22 cellular contexts compared by ENCODE assay signal in genomic region chr5:96347502-96348292, GRCh38.
"Had no signal": no experiment of that assay in that cellular context is flagged by ENCODE, and none has a peak within 500 bp of the region (broad histone marks: within the 10 kb centered on the region; RNA-seq: fewer than 3 reads in every experiment).

No MANE protein-coding gene starts in this region.

- H3K27ac ChIP-seq: ascending aorta, brain microvascular endothelial cell, foreskin keratinocyte, heart left ventricle, pancreas, psoas muscle, sigmoid colon, tibial nerve, VCaP had no signal

- H3K36me3 ChIP-seq: ascending aorta, brain microvascular endothelial cell, heart left ventricle, pancreas, sigmoid colon, tibial nerve had no signal

- H3K9me3 Mint-ChIP-seq: activated naive CD4-positive, alpha-beta T cell treated with anti-CD3 and anti-CD28 coated beads for 36 hours; activated naive CD8-positive, alpha-beta T cell treated with anti-CD3 and anti-CD28 coated beads for 36 hours; immature natural killer cell; naive thymus-derived CD4-positive, alpha-beta T cell had no signal

- H3K9me3 ChIP-seq: ascending aorta, heart left ventricle, pancreas, psoas muscle, sigmoid colon, tibial nerve had no signal

- DNase-seq: activated CD4-positive, alpha-beta T cell treated with anti-CD3 and anti-CD28 coated beads for 4 hours; activated CD4-positive, alpha-beta T cell treated with anti-CD3 and anti-CD28 coated beads, Interleukin-2, amount 50 U/mL, for 48 hours; activated CD8-positive, alpha-beta memory T cell treated with anti-CD3 and anti-CD28 coated beads for 24 hours; activated effector memory CD4-positive, alpha-beta T cell treated with Interleukin-2 at 50 U/mL for 16 hours; activated naive CD4-positive, alpha-beta T cell treated with anti-CD3 and anti-CD28 coated beads for 36 hours; activated naive CD8-positive, alpha-beta T cell treated with anti-CD3 and anti-CD28 coated beads for 36 hours; brain microvascular endothelial cell; cortex of kidney; foreskin keratinocyte; heart left ventricle; hypothalamus; immature natural killer cell; midbrain; naive thymus-derived CD4-positive, alpha-beta T cell; pancreas; psoas muscle; sigmoid colon; stimulated activated CD4-positive, alpha-beta T cell treated with anti-CD3 and anti-CD28 coated beads, Interleukin-2, amount 100 ng/mL, for 48 hours; stimulated activated naive CD4-positive, alpha-beta T cell treated with Interleukin-2 at 50 U/mL for 16 hours had no signal

- H3K36me3 Mint-ChIP-seq: activated naive CD8-positive, alpha-beta T cell treated with anti-CD3 and anti-CD28 coated beads for 36 hours; immature natural killer cell; naive thymus-derived CD4-positive, alpha-beta T cell had no signal

- FAIRE-seq: pancreas had no signal

- H3K27me3 ChIP-seq: ascending aorta, brain microvascular endothelial cell, foreskin keratinocyte, heart left ventricle, pancreas, sigmoid colon, tibial nerve had no signal

- H3K4me1 ChIP-seq: ascending aorta, foreskin keratinocyte, psoas muscle, sigmoid colon, tibial nerve had no signal

- H3K27ac Mint-ChIP-seq: activated naive CD4-positive, alpha-beta T cell treated with anti-CD3 and anti-CD28 coated beads for 36 hours; activated naive CD8-positive, alpha-beta T cell treated with anti-CD3 and anti-CD28 coated beads for 36 hours; immature natural killer cell; naive thymus-derived CD4-positive, alpha-beta T cell had no signal

- H3K4me3 Mint-ChIP-seq: activated naive CD4-positive, alpha-beta T cell treated with anti-CD3 and anti-CD28 coated beads for 36 hours; activated naive CD8-positive, alpha-beta T cell treated with anti-CD3 and anti-CD28 coated beads for 36 hours; immature natural killer cell; naive thymus-derived CD4-positive, alpha-beta T cell had no signal

- H3K4me3 ChIP-seq: ascending aorta, heart left ventricle, pancreas, psoas muscle, sigmoid colon, tibial nerve had no signal
